ENCODE assay signal across 14 cellular contexts in genomic region chr13:25371158-25371557, GRCh38. TPM values are rescaled to one million over a fixed set of nuclear protein-coding genes. Genes with fewer than 3 reads are reported as not detected.
A peak's percentile ranks its signal among the peaks of the same experiment; 100 is the strongest.
DNase-seq lines count a peak whose midpoint lies in the region; ATAC-seq and TF ChIP-seq lines count a peak whose summit lies in the region.
"Had no signal": no experiment of that assay in that cellular context is flagged by ENCODE, and none has a peak within 500 bp of the region (broad histone marks: within the 10 kb centered on the region; RNA-seq: fewer than 3 reads in every experiment).

No MANE protein-coding gene starts in this region.

- peaks cover 74% of the 10 kb centered on the region for H3K27me3 Mint-ChIP-seq in activated CD8-positive, alpha-beta memory T cell treated with anti-CD3 and anti-CD28 coated beads, Interleukin-2, amount 10 ng/mL, durations not matched to agents 7 days and 5 days
- peaks cover 65 to 76% of the 10 kb centered on the region in 2 donors for H3K27me3 Mint-ChIP-seq in T-cell

- no peak overlapping the region for H3K27ac Mint-ChIP-seq in activated CD8-positive, alpha-beta memory T cell treated with anti-CD3 and anti-CD28 coated beads, Interleukin-2, amount 10 ng/mL, durations not matched to agents 7 days and 5 days
- no peak overlapping the region for H3K27ac Mint-ChIP-seq in T-cell

- H3K4me2 ChIP-seq in parathyroid adenoma (ENCODE audit: low read length), result peak overlapping the region; percentile 31

- H3K27me3 ChIP-seq in parathyroid adenoma (ENCODE audit: control insufficient read depth, insufficient read depth, low read length), result no peaks in the 10 kb centered on the region

- H3K9ac ChIP-seq in parathyroid adenoma, result no peak overlapping the region

- TF ChIP-seq POLR2A in erythroblast (IDR thresholded peaks at IDR 0.05; ENCODE audit: low read length), result no peak

- peak overlapping the region; percentile 21 for H3K4me3 Mint-ChIP-seq in activated CD8-positive, alpha-beta memory T cell treated with anti-CD3 and anti-CD28 coated beads, Interleukin-2, amount 10 ng/mL, durations not matched to agents 7 days and 5 days
- H3K4me3 Mint-ChIP-seq in T-cell, result peak overlapping the region; percentile 61 to 73 (median 63)

- ATAC-seq in activated CD8-positive, alpha-beta memory T cell treated with anti-CD3 and anti-CD28 coated beads, Interleukin-2, amount 10 ng/mL, durations not matched to agents 7 days and 5 days, result no peak
- ATAC-seq in T-cell (replicated peaks in 1 of 4), result no peak
- no peak for ATAC-seq in HG03378 (IDR thresholded peaks at IDR 0.05; ENCODE audit: unreplicated experiment)
- ATAC-seq in HG02571 (IDR thresholded peaks at IDR 0.05; ENCODE audit: unreplicated experiment), result no peak

- no peaks in the 10 kb centered on the region for H3K36me3 ChIP-seq in parathyroid adenoma (ENCODE audit: control insufficient read depth, insufficient read depth, low read length)
- H3K36me3 ChIP-seq: thyroid gland had no signal

- H3K4me1 ChIP-seq in parathyroid adenoma, result no peaks in the 10 kb centered on the region

- H3K9me3 Mint-ChIP-seq in activated CD8-positive, alpha-beta memory T cell treated with anti-CD3 and anti-CD28 coated beads, Interleukin-2, amount 10 ng/mL, durations not matched to agents 7 days and 5 days (ENCODE audit: low read depth), result no peaks in the 10 kb centered on the region
- no peaks in the 10 kb centered on the region for H3K9me3 Mint-ChIP-seq in T-cell

- CTCF ChIA-PET in activated CD8-positive, alpha-beta memory T cell treated with anti-CD3 and anti-CD28 coated beads, Interleukin-2, amount 10 ng/mL, durations not matched to agents 7 days and 5 days (lab: Charles Lee), result no interaction called here
- CTCF ChIA-PET in T-cell (lab: Charles Lee), result interaction anchor here in 1 of 2 donors (1.0 kb wide), 1 partner anchor 11 kb away, joined by 8 read pairs; no protein-coding TSS in a partner anchor

- TF ChIP-seq CTCF in parathyroid adenoma (IDR thresholded peaks at IDR 0.05), result no peak

- H3K27ac ChIP-seq in parathyroid adenoma, result no peak overlapping the region
- H3K27ac ChIP-seq: coronary artery, thyroid gland had no signal

- H3K79me2 ChIP-seq in parathyroid adenoma, result no peaks in the 10 kb centered on the region

- H3K36me3 Mint-ChIP-seq in activated CD8-positive, alpha-beta memory T cell treated with anti-CD3 and anti-CD28 coated beads, Interleukin-2, amount 10 ng/mL, durations not matched to agents 7 days and 5 days, result no peaks in the 10 kb centered on the region
- no peaks in the 10 kb centered on the region for H3K36me3 Mint-ChIP-seq in T-cell

- no peak for DNase-seq in activated CD8-positive, alpha-beta memory T cell treated with anti-CD3 and anti-CD28 coated beads, Interleukin-2, amount 10 ng/mL, durations not matched to agents 7 days and 5 days
- no peak for DNase-seq in activated CD8-positive, alpha-beta memory T cell treated with anti-CD3 and anti-CD28 coated beads for 24 hours
- DNase-seq in T-cell (no peak), erythroblast (lab: John Stamatoyannopoulos, UW) (peak; percentile 23 to 55), NOMO-1 treated with DMSO at 0.1 percent for 48 hours (lab: John Stamatoyannopoulos, UW; ENCODE audit: unreplicated experiment) (no peak)
- DNase-seq: mesenchymal stem cell, SW 1271, thyroid gland had no signal

- no peaks in the 10 kb centered on the region for H3K9me3 ChIP-seq in parathyroid adenoma (ENCODE audit: control insufficient read depth, low read length)
- H3K9me3 ChIP-seq: thyroid gland had no signal

- peak overlapping the region; percentile 11 for H3K4me3 ChIP-seq in parathyroid adenoma (ENCODE audit: low read depth, low read length)

- POLR2A ChIA-PET in T-cell (lab: Charles Lee), result no interaction called here

- no peak overlapping the region for H2AFZ ChIP-seq in parathyroid adenoma

- H3K4me1 Mint-ChIP-seq in activated CD8-positive, alpha-beta memory T cell treated with anti-CD3 and anti-CD28 coated beads, Interleukin-2, amount 10 ng/mL, durations not matched to agents 7 days and 5 days, result peaks cover 16% of the 10 kb centered on the region
- H3K4me1 Mint-ChIP-seq in T-cell, result peaks cover 6 to 14% (median 10%) of the 10 kb centered on the region in 3 donors

RNA-seq across cellular contexts. Expression of gene ATP8A2, which starts 0.6 kb away (rescaled TPM):
- under 1 TPM; 0.28 to 0.32 TPM for total RNA-seq in activated CD8-positive, alpha-beta memory T cell treated with anti-CD3 and anti-CD28 coated beads, Interleukin-2, amount 10 ng/mL, durations not matched to agents 7 days and 5 days
- under 1 TPM; 0.39 to 0.85 (median 0.73) TPM for total RNA-seq in T-cell
- total RNA-seq: HT-29, OCI-LY7 had no signal

Comparison
In these comparisons a context has a peak if more than half of its experiments do, and no peak if none do; other contexts are left out.
1. DNase-seq: peak in erythroblast (2 of 2); none in activated CD8-positive, alpha-beta memory T cell treated with anti-CD3 and anti-CD28 coated beads, Interleukin-2, amount 10 ng/mL, durations not matched to agents 7 days and 5 days (single experiment), activated CD8-positive, alpha-beta memory T cell treated with anti-CD3 and anti-CD28 coated beads for 24 hours (single experiment), T-cell (0 of 34) and NOMO-1 treated with DMSO at 0.1 percent for 48 hours (single experiment).